Comparison of ENCODE assay signal across 15 cellular contexts in genomic region chr3:191246034-191246433, GRCh38. TPM values are rescaled to one million over a fixed set of nuclear protein-coding genes. Genes with fewer than 3 reads are reported as not detected.
DNase-seq lines count a peak whose midpoint lies in the region; ATAC-seq, FAIRE-seq and TF ChIP-seq lines count a peak whose summit lies in the region.
"Not testable (repeated sequence)": the region's sequence is repeated elsewhere in the genome, so short reads cannot be mapped to it uniquely, and the experiment has no call there.
"Had no signal": no experiment of that assay in that cellular context is flagged by ENCODE, and none has a peak within 500 bp of the region (broad histone marks: within the 10 kb centered on the region; RNA-seq: fewer than 3 reads in every experiment).

No MANE protein-coding gene starts in this region.

- H3K4me3 ChIP-seq in GM12864 (ENCODE audit: low read depth, low read length); smooth muscle cell: not testable (repeated sequence)

- H3K27ac ChIP-seq in smooth muscle cell (ENCODE audit: low read depth) = peak overlapping the region; percentile 27

- H4K20me1 ChIP-seq in smooth muscle cell (ENCODE audit: low read depth) = not testable (repeated sequence)

- H3K4me2 ChIP-seq in smooth muscle cell = not testable (repeated sequence)

- intact Hi-C loops in Right ventricle myocardium inferior (cut with DNase I) = loop anchor here (10.0 kb wide), 2 partner anchors 79 to 149 kb away; partner anchors contain the start of gene CCDC50

- ATAC-seq in GM21737 (IDR thresholded peaks at IDR 0.05; ENCODE audit: unreplicated experiment) = peak; percentile 64
- ATAC-seq in HG03045 (IDR thresholded peaks at IDR 0.05; ENCODE audit: unreplicated experiment) = peak; percentile 66
- ATAC-seq in HG03571 (IDR thresholded peaks at IDR 0.05; ENCODE audit: unreplicated experiment) = peak; percentile 76
- peak; percentile 74 for ATAC-seq in Right ventricle myocardium inferior

- not testable (repeated sequence) for H3K9ac ChIP-seq in smooth muscle cell (ENCODE audit: low read depth)

- not testable (repeated sequence) for H3K4me1 ChIP-seq in smooth muscle cell (ENCODE audit: low read depth)

- not testable (repeated sequence) for H3F3A ChIP-seq in smooth muscle cell (ENCODE audit: low read depth)

- not testable (repeated sequence) for H3K36me3 ChIP-seq in smooth muscle cell (ENCODE audit: low read depth)

- H3K27me3 ChIP-seq in smooth muscle cell (ENCODE audit: low read depth) = not testable (repeated sequence)

- FAIRE-seq in GM19239 (lab: Jason Lieb, UNC) = peak; percentile 96

- TF ChIP-seq CTCF in GM12864 (IDR thresholded peaks at IDR 0.05; ENCODE audit: low read depth, low read length, missing control alignments); smooth muscle cell (IDR thresholded peaks at IDR 0.05; ENCODE audit: borderline replicate concordance, insufficient read depth, poor library complexity, severe bottlenecking): not testable (repeated sequence)

- not testable (repeated sequence) for H3K79me2 ChIP-seq in smooth muscle cell (ENCODE audit: low read depth)

- H2AFZ ChIP-seq in smooth muscle cell (ENCODE audit: low read depth) = not testable (repeated sequence)

- over 99% methylated on average over 5 of the region's 5 CpGs for WGBS in smooth muscle cell (ENCODE audit: low lambda C conversion rate)

- not testable (repeated sequence) for H3K9me3 ChIP-seq in smooth muscle cell (replicated peaks; ENCODE audit: low read depth)

- DNase-seq in GM12864 (ENCODE audit: low read depth) (peak; percentile 84), SIG-M5 (lab: John Stamatoyannopoulos, UW) (peak; percentile 88)
- DNase-seq in GM19239 (ENCODE audit: insufficient read length, low spot score); Right ventricle myocardium inferior (ENCODE audit: missing footprints); smooth muscle cell (lab: John Stamatoyannopoulos, UW; ENCODE audit: unreplicated experiment): not testable (repeated sequence)

RNA-seq across cellular contexts. Expression of gene OSTN, which starts 47.0 kb away (rescaled TPM):
- total RNA-seq in Right ventricle myocardium inferior (0.11 TPM), smooth muscle cell (0.13 and 0.40 TPM in 2 replicates)
- 1.3 TPM in 1 of 2 replicates, not detected in the other for polyA plus RNA-seq in smooth muscle cell
- total RNA-seq: activated naive CD4-positive, alpha-beta T cell treated with anti-CD3 and anti-CD28 coated beads, Interleukin-2, amount 50 U/mL, for 72 hours; CD4-positive, CD25-positive, alpha-beta regulatory T cell; G401; H7; liver; SK-MEL-5; WTC11 had no signal
- polyA plus RNA-seq: CD4-positive, CD25-positive, alpha-beta regulatory T cell; liver had no signal
